ENCODE assay signal across 6 cellular contexts in genomic region chr1:983736-984475, GRCh38.
A peak's percentile ranks its signal among the peaks of the same experiment; 100 is the strongest.
DNase-seq lines count a peak whose midpoint lies in the region; ATAC-seq and FAIRE-seq lines count a peak whose summit lies in the region.

No MANE protein-coding gene starts in this region.

- DNase-seq in NCI-H2196 (lab: John Stamatoyannopoulos, UW; ENCODE audit: unreplicated experiment) (peak; percentile 34), NCI-H2196 treated with DMSO at 0.1 percent for 48 hours (lab: John Stamatoyannopoulos, UW; ENCODE audit: unreplicated experiment) (no peak), left kidney (ENCODE audit: low read depth, low spot score) (peak; percentile 57), urothelium cell line (ENCODE audit: low spot score) (peak; percentile 61)
- peak; percentile 40 to 42 for DNase-seq in activated T-helper 1 cell treated with anti-CD3 and anti-CD28 coated beads, Interleukin-2, amount 50 U/mL, for 16 hours (ENCODE audit: low read depth in 1 of 2, low spot score in 1 of 2)

- no peak for FAIRE-seq in urothelium cell line (lab: Jason Lieb, UNC)

- ATAC-seq in GM18909 (IDR thresholded peaks at IDR 0.05; ENCODE audit: poor library complexity, unreplicated experiment) = no peak
